8 cellular contexts compared by ENCODE assay signal in genomic region chr2:12501469-12502147, GRCh38.
DNase-seq lines count a peak whose midpoint lies in the region; ATAC-seq and TF ChIP-seq lines count a peak whose summit lies in the region.

No MANE protein-coding gene starts in this region.

- intact Hi-C loops in activated CD4-positive, alpha-beta T cell treated with anti-CD3 and anti-CD28 coated beads for 36 hours (cut with DNase I, micrococcal nuclease), result loop anchor here (2.0 to 5.0 kb wide), 6 partner anchors 44 to 749 kb away; partner anchors contain the start of gene TRIB2 (in 2 of the 2)
- intact Hi-C loops in dorsolateral prefrontal cortex (cut with DNase I), result no loop called here

- peak overlapping the region; percentile 62 for H3K27ac Mint-ChIP-seq in activated CD4-positive, alpha-beta T cell treated with anti-CD3 and anti-CD28 coated beads for 36 hours

- no peak overlapping the region for H3K4me3 ChIP-seq in dorsolateral prefrontal cortex

- H3K27me3 Mint-ChIP-seq in activated CD4-positive, alpha-beta T cell treated with anti-CD3 and anti-CD28 coated beads for 36 hours, result no peaks in the 10 kb centered on the region

- peaks cover 6% of the 10 kb centered on the region for H3K36me3 Mint-ChIP-seq in activated CD4-positive, alpha-beta T cell treated with anti-CD3 and anti-CD28 coated beads for 36 hours (ENCODE audit: low read depth)

- no peak overlapping the region for H3K27ac ChIP-seq in dorsolateral prefrontal cortex

- H3K4me3 Mint-ChIP-seq in activated CD4-positive, alpha-beta T cell treated with anti-CD3 and anti-CD28 coated beads for 36 hours, result no peak overlapping the region

- no peak for TF ChIP-seq CTCF in dorsolateral prefrontal cortex (IDR thresholded peaks at IDR 0.05 in 54 of 56, conservative IDR thresholded peaks at IDR 0.05 in 2 of 56; ENCODE audit: low read depth in 1 of 56, partially characterized antibody in 56 of 56)

- H3K4me1 Mint-ChIP-seq in activated CD4-positive, alpha-beta T cell treated with anti-CD3 and anti-CD28 coated beads for 36 hours, result peaks cover 94% of the 10 kb centered on the region

- ATAC-seq in GM19397 (IDR thresholded peaks at IDR 0.05; ENCODE audit: unreplicated experiment), result peak; percentile 93
- ATAC-seq in HG03196 (IDR thresholded peaks at IDR 0.05; ENCODE audit: unreplicated experiment), result peak; percentile 93
- peak; percentile 77 for ATAC-seq in activated CD4-positive, alpha-beta T cell treated with anti-CD3 and anti-CD28 coated beads for 36 hours

- peak; percentile 87 for DNase-seq in activated CD4-positive, alpha-beta T cell treated with anti-CD3 and anti-CD28 coated beads for 36 hours
- DNase-seq in germinal center (ENCODE audit: low spot score) (peak; percentile 20), NCI-H69 (lab: John Stamatoyannopoulos, UW) (no peak), dorsolateral prefrontal cortex (no peak), NCI-H82 treated with DMSO at 0.1 percent for 48 hours (lab: John Stamatoyannopoulos, UW; ENCODE audit: unreplicated experiment) (no peak)
- DNase-seq in stimulated activated CD8-positive, alpha-beta memory T cell treated with anti-CD3 and anti-CD28 coated beads, Interleukin-7, amount 100 ng/mL, for 4 hours (ENCODE audit: low read depth in 2 of 2), result peak; percentile 48 to 55

- peaks cover 9% of the 10 kb centered on the region for H3K9me3 Mint-ChIP-seq in activated CD4-positive, alpha-beta T cell treated with anti-CD3 and anti-CD28 coated beads for 36 hours (ENCODE audit: low read depth)

- CTCF ChIA-PET in activated CD4-positive, alpha-beta T cell treated with anti-CD3 and anti-CD28 coated beads for 36 hours (lab: Charles Lee), result interaction anchor here (0.6 to 1.1 kb wide), 4 partner anchors 15 to 915 kb away, joined by 3 read pairs; no protein-coding TSS in a partner anchor

- no peaks in the 10 kb centered on the region for H3K27me3 ChIP-seq in dorsolateral prefrontal cortex

- POLR2A ChIA-PET in activated CD4-positive, alpha-beta T cell treated with anti-CD3 and anti-CD28 coated beads for 36 hours (lab: Charles Lee), result no interaction called here

Comparison
In these comparisons a context has a peak if more than half of its experiments do, and no peak if none do; other contexts are left out.
1. DNase-seq: peak in activated CD4-positive, alpha-beta T cell treated with anti-CD3 and anti-CD28 coated beads for 36 hours (single experiment), germinal center (single experiment) and stimulated activated CD8-positive, alpha-beta memory T cell treated with anti-CD3 and anti-CD28 coated beads, Interleukin-7, amount 100 ng/mL, for 4 hours (2 of 2); none in NCI-H69 (single experiment), dorsolateral prefrontal cortex (0 of 10) and NCI-H82 treated with DMSO at 0.1 percent for 48 hours (single experiment).
2. intact Hi-C loops: an anchor here in activated CD4-positive, alpha-beta T cell treated with anti-CD3 and anti-CD28 coated beads for 36 hours (2.0 to 5.0 kb wide); none called in dorsolateral prefrontal cortex.
3. Peak in every context shown above with its lines, with median percentiles within 50 percentile points of each other: ATAC-seq.